In the genomic region with DNA sequence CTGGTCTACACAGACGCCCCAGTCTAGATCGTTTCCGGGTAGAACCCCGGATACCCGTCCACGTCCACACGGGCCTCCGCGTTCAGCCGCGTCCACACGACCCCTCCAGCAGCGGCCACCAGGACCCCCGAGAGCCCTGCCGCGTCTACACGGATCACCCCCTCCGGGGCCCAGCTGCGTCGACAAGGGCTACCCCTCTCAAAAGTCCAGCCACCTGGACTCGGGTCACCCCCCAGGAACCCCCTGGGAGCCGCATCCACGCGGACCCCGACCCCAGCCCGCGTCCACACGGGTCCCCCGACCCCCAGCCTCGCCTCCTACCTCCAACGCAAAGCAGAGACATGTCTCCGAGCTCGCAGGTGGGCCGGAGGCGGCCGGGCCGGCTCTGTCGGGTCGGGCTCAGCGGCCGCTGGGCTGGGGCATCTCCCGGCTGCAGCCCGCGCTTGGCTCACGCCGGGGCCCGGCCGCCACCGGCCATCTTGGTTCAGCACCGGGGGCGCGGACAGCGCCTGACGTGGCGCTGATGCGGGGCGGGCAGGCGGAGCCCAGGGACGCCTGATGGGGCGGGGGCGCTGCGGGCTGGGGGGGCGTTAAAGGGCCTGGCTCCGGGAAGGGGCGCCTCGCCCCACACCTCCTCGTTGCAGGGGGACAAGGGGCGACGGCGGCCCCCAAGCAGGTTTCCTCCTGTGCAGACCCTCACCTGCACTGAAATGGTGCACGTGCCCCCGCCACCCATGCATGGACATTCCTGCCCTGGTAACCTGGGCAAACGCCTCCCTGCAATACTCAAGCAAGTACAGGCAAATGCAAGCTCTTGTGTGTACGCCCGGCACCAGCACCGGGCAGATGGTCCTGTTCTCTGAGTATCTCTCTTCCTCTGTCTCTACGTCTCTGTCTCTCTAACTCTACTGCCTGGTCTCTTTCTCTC, we compare ENCODE assay signal across 1 cellular context.
TF ChIP-seq lines count a peak whose summit lies in the region.

TSS of gene UNC13A (minus strand) at position 498 of the 928 bp plus-strand sequence. CDS start at position 343, 155 bp downstream.

TF ChIP-seq in HepG2, 621 proteins besides CTCF, POLR2A, EP300 and RAD21 (continued from another document and continues in another):
- TF ChIP-seq ZGPAT (CRISPR knock-in tag; IDR thresholded peaks at IDR 0.05) (0 out of 2 replicates have a peak, but pooled peaks have one; percentile 26), ZMYM4 (CRISPR knock-in tag; IDR thresholded peaks at IDR 0.05) (no peak), ZNF720 (CRISPR knock-in tag; IDR thresholded peaks at IDR 0.05) (no peak), BRCA1 (CRISPR knock-in tag; IDR thresholded peaks at IDR 0.05) (peak; percentile 55; the same call in 1 of the 2 replicates), ZNF260 (CRISPR knock-in tag; IDR thresholded peaks at IDR 0.05; ENCODE audit: borderline replicate concordance, low read depth) (no peak), MYC (CRISPR knock-in tag; IDR thresholded peaks at IDR 0.05; ENCODE audit: borderline replicate concordance) (peak; percentile 23; the same call in 1 of the 2 replicates), ZNF788 (CRISPR knock-in tag; IDR thresholded peaks at IDR 0.05; ENCODE audit: borderline replicate concordance) (no peak), PAX8 (CRISPR knock-in tag; IDR thresholded peaks at IDR 0.05; ENCODE audit: borderline replicate concordance) (no peak), AGO1 (IDR thresholded peaks at IDR 0.05; ENCODE audit: low read depth, low read length, poor library complexity, severe bottlenecking) (no peak), U2AF1 (optimal IDR thresholded peaks at IDR 0.05; ENCODE audit: low read depth, low read length) (no peak), ZEB1 (IDR thresholded peaks at IDR 0.05; ENCODE audit: insufficient replicate concordance, low read depth) (no peak), CEBPG (CRISPR knock-in tag; IDR thresholded peaks at IDR 0.05) (no peak), GMEB1 (CRISPR knock-in tag; IDR thresholded peaks at IDR 0.05; ENCODE audit: borderline replicate concordance) (peak; percentile 43; the same call in 1 of the 2 replicates), ZNF160 (CRISPR knock-in tag; IDR thresholded peaks at IDR 0.05) (no peak), RBAK (CRISPR knock-in tag; IDR thresholded peaks at IDR 0.05) (no peak), ZNF3 (CRISPR knock-in tag; IDR thresholded peaks at IDR 0.05) (no peak), MEIS1 (CRISPR knock-in tag; IDR thresholded peaks at IDR 0.05; ENCODE audit: borderline replicate concordance) (no peak), ZXDC (CRISPR knock-in tag; IDR thresholded peaks at IDR 0.05) (no peak), ZNF253 (CRISPR knock-in tag; IDR thresholded peaks at IDR 0.05; ENCODE audit: borderline replicate concordance) (no peak), HOXD1 (CRISPR knock-in tag; IDR thresholded peaks at IDR 0.05) (no peak), ZSCAN5A (CRISPR knock-in tag; IDR thresholded peaks at IDR 0.05; ENCODE audit: borderline replicate concordance) (no peak), ZFP82 (CRISPR knock-in tag; IDR thresholded peaks at IDR 0.05; ENCODE audit: borderline replicate concordance) (no peak), SOX13 (IDR thresholded peaks at IDR 0.05) (no peak), SOX13 (CRISPR knock-in tag; conservative IDR thresholded peaks at IDR 0.05 in 1 of 2, IDR thresholded peaks at IDR 0.05 in 1 of 2) (peak in 1 of 2 experiments; percentile 25; a peak in 1 of 4 replicates), TFE3 (CRISPR knock-in tag; IDR thresholded peaks at IDR 0.05) (peak; percentile 50; the same call in 1 of the 2 replicates), ATRX (CRISPR knock-in tag; IDR thresholded peaks at IDR 0.05; ENCODE audit: borderline replicate concordance) (no peak)
- TF ChIP-seq, protein P1, sequence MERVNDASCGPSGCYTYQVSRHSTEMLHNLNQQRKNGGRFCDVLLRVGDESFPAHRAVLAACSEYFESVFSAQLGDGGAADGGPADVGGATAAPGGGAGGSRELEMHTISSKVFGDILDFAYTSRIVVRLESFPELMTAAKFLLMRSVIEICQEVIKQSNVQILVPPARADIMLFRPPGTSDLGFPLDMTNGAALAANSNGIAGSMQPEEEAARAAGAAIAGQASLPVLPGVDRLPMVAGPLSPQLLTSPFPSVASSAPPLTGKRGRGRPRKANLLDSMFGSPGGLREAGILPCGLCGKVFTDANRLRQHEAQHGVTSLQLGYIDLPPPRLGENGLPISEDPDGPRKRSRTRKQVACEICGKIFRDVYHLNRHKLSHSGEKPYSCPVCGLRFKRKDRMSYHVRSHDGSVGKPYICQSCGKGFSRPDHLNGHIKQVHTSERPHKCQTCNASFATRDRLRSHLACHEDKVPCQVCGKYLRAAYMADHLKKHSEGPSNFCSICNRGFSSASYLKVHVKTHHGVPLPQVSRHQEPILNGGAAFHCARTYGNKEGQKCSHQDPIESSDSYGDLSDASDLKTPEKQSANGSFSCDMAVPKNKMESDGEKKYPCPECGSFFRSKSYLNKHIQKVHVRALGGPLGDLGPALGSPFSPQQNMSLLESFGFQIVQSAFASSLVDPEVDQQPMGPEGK (CRISPR knock-in tag; IDR thresholded peaks at IDR 0.05) = peak; percentile 81
- TF ChIP-seq, protein P2, sequence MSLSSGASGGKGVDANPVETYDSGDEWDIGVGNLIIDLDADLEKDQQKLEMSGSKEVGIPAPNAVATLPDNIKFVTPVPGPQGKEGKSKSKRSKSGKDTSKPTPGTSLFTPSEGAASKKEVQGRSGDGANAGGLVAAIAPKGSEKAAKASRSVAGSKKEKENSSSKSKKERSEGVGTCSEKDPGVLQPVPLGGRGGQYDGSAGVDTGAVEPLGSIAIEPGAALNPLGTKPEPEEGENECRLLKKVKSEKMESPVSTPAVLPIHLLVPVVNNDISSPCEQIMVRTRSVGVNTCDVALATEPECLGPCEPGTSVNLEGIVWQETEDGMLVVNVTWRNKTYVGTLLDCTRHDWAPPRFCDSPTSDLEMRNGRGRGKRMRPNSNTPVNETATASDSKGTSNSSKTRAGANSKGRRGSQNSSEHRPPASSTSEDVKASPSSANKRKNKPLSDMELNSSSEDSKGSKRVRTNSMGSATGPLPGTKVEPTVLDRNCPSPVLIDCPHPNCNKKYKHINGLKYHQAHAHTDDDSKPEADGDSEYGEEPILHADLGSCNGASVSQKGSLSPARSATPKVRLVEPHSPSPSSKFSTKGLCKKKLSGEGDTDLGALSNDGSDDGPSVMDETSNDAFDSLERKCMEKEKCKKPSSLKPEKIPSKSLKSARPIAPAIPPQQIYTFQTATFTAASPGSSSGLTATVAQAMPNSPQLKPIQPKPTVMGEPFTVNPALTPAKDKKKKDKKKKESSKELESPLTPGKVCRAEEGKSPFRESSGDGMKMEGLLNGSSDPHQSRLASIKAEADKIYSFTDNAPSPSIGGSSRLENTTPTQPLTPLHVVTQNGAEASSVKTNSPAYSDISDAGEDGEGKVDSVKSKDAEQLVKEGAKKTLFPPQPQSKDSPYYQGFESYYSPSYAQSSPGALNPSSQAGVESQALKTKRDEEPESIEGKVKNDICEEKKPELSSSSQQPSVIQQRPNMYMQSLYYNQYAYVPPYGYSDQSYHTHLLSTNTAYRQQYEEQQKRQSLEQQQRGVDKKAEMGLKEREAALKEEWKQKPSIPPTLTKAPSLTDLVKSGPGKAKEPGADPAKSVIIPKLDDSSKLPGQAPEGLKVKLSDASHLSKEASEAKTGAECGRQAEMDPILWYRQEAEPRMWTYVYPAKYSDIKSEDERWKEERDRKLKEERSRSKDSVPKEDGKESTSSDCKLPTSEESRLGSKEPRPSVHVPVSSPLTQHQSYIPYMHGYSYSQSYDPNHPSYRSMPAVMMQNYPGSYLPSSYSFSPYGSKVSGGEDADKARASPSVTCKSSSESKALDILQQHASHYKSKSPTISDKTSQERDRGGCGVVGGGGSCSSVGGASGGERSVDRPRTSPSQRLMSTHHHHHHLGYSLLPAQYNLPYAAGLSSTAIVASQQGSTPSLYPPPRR (CRISPR knock-in tag; IDR thresholded peaks at IDR 0.05; ENCODE audit: borderline replicate concordance) = no peak
- TF ChIP-seq, protein P3, sequence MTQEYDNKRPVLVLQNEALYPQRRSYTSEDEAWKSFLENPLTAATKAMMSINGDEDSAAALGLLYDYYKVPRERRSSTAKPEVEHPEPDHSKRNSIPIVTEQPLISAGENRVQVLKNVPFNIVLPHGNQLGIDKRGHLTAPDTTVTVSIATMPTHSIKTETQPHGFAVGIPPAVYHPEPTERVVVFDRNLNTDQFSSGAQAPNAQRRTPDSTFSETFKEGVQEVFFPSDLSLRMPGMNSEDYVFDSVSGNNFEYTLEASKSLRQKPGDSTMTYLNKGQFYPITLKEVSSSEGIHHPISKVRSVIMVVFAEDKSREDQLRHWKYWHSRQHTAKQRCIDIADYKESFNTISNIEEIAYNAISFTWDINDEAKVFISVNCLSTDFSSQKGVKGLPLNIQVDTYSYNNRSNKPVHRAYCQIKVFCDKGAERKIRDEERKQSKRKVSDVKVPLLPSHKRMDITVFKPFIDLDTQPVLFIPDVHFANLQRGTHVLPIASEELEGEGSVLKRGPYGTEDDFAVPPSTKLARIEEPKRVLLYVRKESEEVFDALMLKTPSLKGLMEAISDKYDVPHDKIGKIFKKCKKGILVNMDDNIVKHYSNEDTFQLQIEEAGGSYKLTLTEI (CRISPR knock-in tag; conservative IDR thresholded peaks at IDR 0.05) = no peak
- TF ChIP-seq, protein P4, sequence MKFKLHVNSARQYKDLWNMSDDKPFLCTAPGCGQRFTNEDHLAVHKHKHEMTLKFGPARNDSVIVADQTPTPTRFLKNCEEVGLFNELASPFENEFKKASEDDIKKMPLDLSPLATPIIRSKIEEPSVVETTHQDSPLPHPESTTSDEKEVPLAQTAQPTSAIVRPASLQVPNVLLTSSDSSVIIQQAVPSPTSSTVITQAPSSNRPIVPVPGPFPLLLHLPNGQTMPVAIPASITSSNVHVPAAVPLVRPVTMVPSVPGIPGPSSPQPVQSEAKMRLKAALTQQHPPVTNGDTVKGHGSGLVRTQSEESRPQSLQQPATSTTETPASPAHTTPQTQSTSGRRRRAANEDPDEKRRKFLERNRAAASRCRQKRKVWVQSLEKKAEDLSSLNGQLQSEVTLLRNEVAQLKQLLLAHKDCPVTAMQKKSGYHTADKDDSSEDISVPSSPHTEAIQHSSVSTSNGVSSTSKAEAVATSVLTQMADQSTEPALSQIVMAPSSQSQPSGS (CRISPR knock-in tag; IDR thresholded peaks at IDR 0.05) = 0 out of 2 replicates have a peak, but pooled peaks have one; percentile 45
